ENCODE assay signal across 13 cellular contexts in genomic region chr4:53705972-53706371, GRCh38.
DNase-seq lines count a peak whose midpoint lies in the region; ATAC-seq and TF ChIP-seq lines count a peak whose summit lies in the region.
"Had no signal": no experiment of that assay in that cellular context is flagged by ENCODE, and none has a peak within 500 bp of the region (broad histone marks: within the 10 kb centered on the region; RNA-seq: fewer than 3 reads in every experiment).

No MANE protein-coding gene starts in this region.

- H3K4me1 ChIP-seq in GM23248 (ENCODE audit: insufficient read depth) (peaks cover 27% of the 10 kb centered on the region), spleen (peaks cover 10 to 51% (median 22%) of the 10 kb centered on the region in 6 donors)

- no peaks in the 10 kb centered on the region for H3K9me2 ChIP-seq in GM23248 (ENCODE audit: insufficient read depth)

- no peak overlapping the region for H3K4me2 ChIP-seq in GM23248 (ENCODE audit: unreplicated experiment)

- no peak overlapping the region for H3K4me3 Mint-ChIP-seq in memory B cell
- no peak overlapping the region for H3K4me3 Mint-ChIP-seq in stimulated activated memory B cell treated with anti-CD40 and anti-IgM and Interleukin-4, amounts not matched to agents 10 μg/mL and 1 μg/mL and 100 μg/mL, for 72 hours

- no peaks in the 10 kb centered on the region for H3K27me3 Mint-ChIP-seq in memory B cell
- no peaks in the 10 kb centered on the region for H3K27me3 Mint-ChIP-seq in stimulated activated memory B cell treated with anti-CD40 and anti-IgM and Interleukin-4, amounts not matched to agents 10 μg/mL and 1 μg/mL and 100 μg/mL, for 72 hours

- H3K4me3 ChIP-seq in GM23248 (no peak overlapping the region), spleen (no peak overlapping the region)

- H2AFZ ChIP-seq in GM23248: peak overlapping the region; percentile 30; the same call in 1 of the 2 replicates

- no peaks in the 10 kb centered on the region for H3K79me2 ChIP-seq in GM23248 (ENCODE audit: insufficient read depth)

- H4K20me1 ChIP-seq in GM23248 (ENCODE audit: insufficient read depth): no peaks in the 10 kb centered on the region

- H3K36me3 ChIP-seq in GM23248 (ENCODE audit: low read depth): no peaks in the 10 kb centered on the region
- no peaks in the 10 kb centered on the region for H3K36me3 ChIP-seq in spleen
- H3K36me3 ChIP-seq: BE2C had no signal

- H3K9me3 Mint-ChIP-seq in memory B cell: peaks cover 3% of the 10 kb centered on the region
- peaks cover 3% of the 10 kb centered on the region for H3K9me3 Mint-ChIP-seq in stimulated activated memory B cell treated with anti-CD40 and anti-IgM and Interleukin-4, amounts not matched to agents 10 μg/mL and 1 μg/mL and 100 μg/mL, for 72 hours

- no peak for TF ChIP-seq POLR2A in spleen (IDR thresholded peaks at IDR 0.05)

- H3K9ac ChIP-seq in GM23248: no peak overlapping the region

- ATAC-seq in memory B cell (ENCODE audit: low read depth): no peak
- no peak for ATAC-seq in stimulated activated memory B cell treated with anti-CD40 and anti-IgM and Interleukin-4, amounts not matched to agents 10 μg/mL and 1 μg/mL and 100 μg/mL, for 72 hours

- in situ Hi-C loops in GM23248 (cut with MboI): loop anchor here (5.0 to 25.0 kb wide), 5 partner anchors 94 to 694 kb away; partner anchors contain the start of gene PDGFRA

- H3K9me3 ChIP-seq in GM23248 (ENCODE audit: low read depth) (no peaks in the 10 kb centered on the region), spleen (peaks cover 0 to 5% (median 0%) of the 10 kb centered on the region in 8 donors)
- H3K9me3 ChIP-seq: BE2C had no signal

- H3F3A ChIP-seq in GM23248 (ENCODE audit: insufficient read depth): peaks cover 24% of the 10 kb centered on the region; the same call in 1 of the 2 replicates

- DNase-seq in GM23248 (no peak), memory B cell (ENCODE audit: low spot score in 2 of 2) (no peak), SW480 (ENCODE audit: low spot score) (no peak), H4 (ENCODE audit: low spot score) (no peak), spleen (no peak)
- DNase-seq: BE2C; DMS79 treated with DMSO at 0.1 percent for 48 hours; GOT3; NCI-H187 treated with DMSO at 0.1 percent for 48 hours; NK-92 treated with Interleukin-12 subunit alpha and Interleukin-12 subunit beta, amount 100 ng/mL, for 24 hours had no signal

- intact Hi-C loops in spleen (cut with DNase I; ENCODE audit: low total_unique reads): no loop called here

- peaks cover 3% of the 10 kb centered on the region for H3K36me3 Mint-ChIP-seq in memory B cell
- peaks cover 5% of the 10 kb centered on the region for H3K36me3 Mint-ChIP-seq in stimulated activated memory B cell treated with anti-CD40 and anti-IgM and Interleukin-4, amounts not matched to agents 10 μg/mL and 1 μg/mL and 100 μg/mL, for 72 hours

- 49 to 57% methylated on average over 4 of the region's 4 CpGs for WGBS in GM23248 (ENCODE audit: low coverage in 1 of 2, low lambda C conversion rate in 2 of 2, missing lambda C conversion rate in 2 of 2), 2 experiments
- WGBS in spleen, 5 donors: 63 to 76% (median 67%) methylated on average over 4 of the region's 4 CpGs

- no peak overlapping the region for H3K27ac ChIP-seq in GM23248
- H3K27ac ChIP-seq in VCaP: peak overlapping the region; percentile 97; the same call in 1 of the 2 replicates
- peak overlapping the region in 1 of 8 donors; percentile 14 for H3K27ac ChIP-seq in spleen
- H3K27ac ChIP-seq: RWPE1 had no signal

- H3K27ac Mint-ChIP-seq in memory B cell: peak overlapping the region; percentile 84
- H3K27ac Mint-ChIP-seq in stimulated activated memory B cell treated with anti-CD40 and anti-IgM and Interleukin-4, amounts not matched to agents 10 μg/mL and 1 μg/mL and 100 μg/mL, for 72 hours: peak overlapping the region; percentile 73

- H3K27me3 ChIP-seq in GM23248 (replicated peaks; ENCODE audit: insufficient read depth) (no peaks in the 10 kb centered on the region), spleen (replicated peaks in 1 of 7) (no peaks in the 10 kb centered on the region)
- H3K27me3 ChIP-seq: BE2C had no signal

- TF ChIP-seq CTCF in VCaP (conservative IDR thresholded peaks at IDR 0.05): no peak
- no peak for TF ChIP-seq CTCF in spleen (IDR thresholded peaks at IDR 0.05 in 8 of 11, conservative IDR thresholded peaks at IDR 0.05 in 3 of 11)

- H3K4me1 Mint-ChIP-seq in memory B cell: peaks cover 49% of the 10 kb centered on the region
- peaks cover 52% of the 10 kb centered on the region for H3K4me1 Mint-ChIP-seq in stimulated activated memory B cell treated with anti-CD40 and anti-IgM and Interleukin-4, amounts not matched to agents 10 μg/mL and 1 μg/mL and 100 μg/mL, for 72 hours
